Comparison of ENCODE assay signal across 17 cellular contexts in genomic region chr3:42684632-42685362, GRCh38. TPM values are rescaled to one million over a fixed set of nuclear protein-coding genes. Genes with fewer than 3 reads are reported as not detected.
DNase-seq lines count a peak whose midpoint lies in the region; ATAC-seq and TF ChIP-seq lines count a peak whose summit lies in the region.
"Had no signal": no experiment of that assay in that cellular context is flagged by ENCODE, and none has a peak within 500 bp of the region (broad histone marks: within the 10 kb centered on the region; RNA-seq: fewer than 3 reads in every experiment).

No MANE protein-coding gene starts in this region.

- no TSS peak for BruUV-seq in PC-9 (replicated peaks; lab: Mats Ljungman, UMichigan)

- ATAC-seq in foreskin keratinocyte, result no peak
- no peak for ATAC-seq in GM21526 (IDR thresholded peaks at IDR 0.05; ENCODE audit: low FRiP score, unreplicated experiment)
- ATAC-seq in GM18498 (IDR thresholded peaks at IDR 0.05; ENCODE audit: unreplicated experiment), result no peak
- ATAC-seq: effector memory CD8-positive, alpha-beta T cell had no signal

- intact Hi-C loops in PC-9 (cut with micrococcal nuclease; ENCODE audit: unreplicated experiment) (loop anchor here (1.0 kb wide), 1 partner anchor 32 kb away; no protein-coding TSS in a partner anchor), sigmoid colon (cut with DNase I) (no loop called here)

- no peaks in the 10 kb centered on the region for H3K27me3 ChIP-seq in PC-9 (ENCODE audit: insufficient read depth, low read depth)
- peaks cover 37% of the 10 kb centered on the region for H3K27me3 ChIP-seq in foreskin keratinocyte
- H3K27me3 ChIP-seq in sigmoid colon, result peaks cover 0 to 9% (median 0%) of the 10 kb centered on the region in 3 donors

- H3K27ac ChIP-seq in PC-9 (0 out of 2 replicates have a peak overlapping the region, but pooled peaks have one; percentile 12), foreskin keratinocyte (peak overlapping the region; percentile 60), sigmoid colon (peak overlapping the region; percentile 6 to 60 (median 29))
- H3K27ac ChIP-seq: lower lobe of right lung had no signal

- DNase-seq in 8988T, result peak; percentile 51
- DNase-seq in PC-9, result no peak
- DNase-seq in foreskin keratinocyte, result no peak
- DNase-seq in sigmoid colon, result no peak
- no peak for DNase-seq in dermis blood vessel endothelial cell
- no peak for DNase-seq in GF-D8 (lab: John Stamatoyannopoulos, UW)
- DNase-seq: effector memory CD8-positive, alpha-beta T cell; immature natural killer cell; KG1; NCI-H1092 treated with DMSO at 0.1 percent for 48 hours; NCI-H2107 had no signal

- no peak overlapping the region for H2AFZ ChIP-seq in PC-9

- H3K4me3 ChIP-seq in PC-9 (no peak overlapping the region), sigmoid colon (no peak overlapping the region)

- CTCF ChIA-PET in PC-9 (lab: Charles Lee), result no interaction called here

- no peaks in the 10 kb centered on the region for H3K79me2 ChIP-seq in PC-9 (ENCODE audit: low read depth)

- no peak for TF ChIP-seq CTCF in PC-9 (conservative IDR thresholded peaks at IDR 0.05)
- TF ChIP-seq CTCF in foreskin keratinocyte (conservative IDR thresholded peaks at IDR 0.05), result no peak
- no peak for TF ChIP-seq CTCF in sigmoid colon (IDR thresholded peaks at IDR 0.05)

- H3K4me1 ChIP-seq in PC-9 (replicated peaks; ENCODE audit: insufficient read depth) (peaks cover 21% of the 10 kb centered on the region), foreskin keratinocyte (peaks cover 9% of the 10 kb centered on the region), sigmoid colon (peaks cover 0 to 34% (median 30%) of the 10 kb centered on the region in 4 donors)
- H3K4me1 ChIP-seq: lower lobe of right lung had no signal

- no peak for TF ChIP-seq POLR2A in sigmoid colon (IDR thresholded peaks at IDR 0.05)

- H3K36me3 ChIP-seq in PC-9 (ENCODE audit: low read depth) (no peaks in the 10 kb centered on the region), sigmoid colon (no peaks in the 10 kb centered on the region)
- H3K36me3 ChIP-seq: lower lobe of right lung had no signal

- H3F3A ChIP-seq in PC-9 (ENCODE audit: insufficient read depth, low read depth), result no peaks in the 10 kb centered on the region

- H3K9me2 ChIP-seq in PC-9 (ENCODE audit: insufficient read depth), result no peaks in the 10 kb centered on the region

- TF ChIP-seq EP300 in sigmoid colon (IDR thresholded peaks at IDR 0.05), result no peak

- 80 to 88% methylated on average over 7 of the region's 7 CpGs for WGBS in sigmoid colon, 2 donors

- peak overlapping the region; percentile 13; the same call in 1 of the 2 replicates for H3K4me2 ChIP-seq in PC-9

- H3K9me3 ChIP-seq in PC-9 (ENCODE audit: insufficient read depth, low read depth), result no peaks in the 10 kb centered on the region
- no peaks in the 10 kb centered on the region for H3K9me3 ChIP-seq in sigmoid colon
- H3K9me3 ChIP-seq: lower lobe of right lung had no signal

- POLR2A ChIA-PET in PC-9 (lab: Charles Lee; ENCODE audit: unreplicated experiment), result no interaction called here

- no peaks in the 10 kb centered on the region for H4K20me1 ChIP-seq in PC-9 (ENCODE audit: insufficient read depth)

RNA-seq across cellular contexts. Expression of gene KLHL40, which starts 0.5 kb away (rescaled TPM):
- total RNA-seq in PC-9 (2021), result not detected in 2 replicates
- total RNA-seq in foreskin keratinocyte, result not detected in 2 replicates
- not detected in 2 replicates for polyA plus RNA-seq in foreskin keratinocyte
- total RNA-seq in sigmoid colon, result under 1 TPM in 1 of 4 donors, not detected in 3; under 0.01 TPM
- not detected for polyA plus RNA-seq in sigmoid colon
- total RNA-seq in dermis blood vessel endothelial cell, result 0.17 TPM in 1 of 2 replicates, not detected in the other
- total RNA-seq: activated CD8-positive, alpha-beta memory T cell treated with anti-CD3 and anti-CD28 coated beads, Interleukin-2, amount 10 ng/mL, durations not matched to agents 7 days and 5 days; fibroblast of lung; lower lobe of right lung; occipital lobe had no signal
- polyA plus RNA-seq: fibroblast of lung, immature natural killer cell had no signal

RNA-seq across cellular contexts. Expression of gene HHATL, which starts 17.8 kb away (rescaled TPM):
- total RNA-seq in PC-9 (2021) (not detected in 2 replicates), foreskin keratinocyte (not detected in 2 replicates), sigmoid colon (not detected), dermis blood vessel endothelial cell (not detected in 2 replicates)
- polyA plus RNA-seq in foreskin keratinocyte (not detected in 2 replicates), sigmoid colon (1 to 10 TPM in 1 of 3 donors, under 1 TPM in 1, not detected in 1; 0.31 to 1.4 TPM)
- total RNA-seq: activated CD8-positive, alpha-beta memory T cell treated with anti-CD3 and anti-CD28 coated beads, Interleukin-2, amount 10 ng/mL, durations not matched to agents 7 days and 5 days; fibroblast of lung; occipital lobe had no signal
- polyA plus RNA-seq: fibroblast of lung, immature natural killer cell had no signal

RNA-seq across cellular contexts. Expression of gene ZBTB47, which starts 31.3 kb away (rescaled TPM):
- total RNA-seq in PC-9 (2021), result 8.1 and 9.6 TPM in 2 replicates
- total RNA-seq in foreskin keratinocyte, result 7.7 and 8.7 TPM in 2 replicates
- 5.3 and 6.1 TPM in 2 replicates for polyA plus RNA-seq in foreskin keratinocyte
- total RNA-seq in sigmoid colon, result 10 to 100 TPM; 34.9 to 74.8 (median 56.9) TPM
- 10 to 100 TPM in 1 of 3 donors, 1 to 10 TPM in 2; 6.2 to 21.0 (median 9.5) TPM for polyA plus RNA-seq in sigmoid colon
- total RNA-seq in dermis blood vessel endothelial cell, result 13.9 and 19.6 TPM in 2 replicates
